Comparison of ENCODE assay signal across 8 cellular contexts in the genomic region with DNA sequence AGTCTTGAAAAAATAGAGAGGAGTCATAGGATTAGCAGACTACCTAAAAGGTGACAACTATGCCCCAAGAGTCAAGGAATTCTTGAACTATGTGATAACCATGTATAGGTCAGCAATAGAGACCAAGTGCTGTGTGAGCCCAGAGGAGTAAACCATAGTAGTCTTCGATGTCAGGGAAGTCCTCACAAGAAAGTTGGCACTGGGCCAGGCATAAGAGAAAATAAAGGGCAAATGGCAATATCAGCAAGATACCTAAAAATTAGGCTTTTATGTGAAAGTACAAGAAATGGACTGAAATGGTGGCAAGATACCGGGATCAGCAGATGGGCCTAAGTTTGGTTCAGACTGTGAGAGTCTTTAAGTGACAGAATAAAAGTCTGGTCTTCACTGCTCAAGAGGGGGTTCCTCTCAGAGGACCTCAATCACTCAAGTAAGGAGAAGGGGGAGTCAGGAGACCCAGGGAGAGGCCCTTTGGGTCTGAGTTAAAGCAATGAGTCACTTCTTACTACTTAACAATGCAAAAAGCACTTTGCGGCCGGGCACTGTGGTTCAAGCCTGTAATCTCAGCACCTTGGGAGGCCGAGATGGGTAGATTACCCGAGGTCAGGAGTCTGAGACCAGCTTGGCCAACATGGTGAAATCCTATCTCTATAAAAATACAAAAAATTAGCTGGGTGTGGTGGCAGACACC.
DNase-seq lines count a peak whose midpoint lies in the region; ATAC-seq and TF ChIP-seq lines count a peak whose summit lies in the region.

No MANE protein-coding gene starts in this region.

- no peak overlapping the region for H3K4me3 Mint-ChIP-seq in activated CD8-positive, alpha-beta memory T cell treated with anti-CD3 and anti-CD28 coated beads, Interleukin-2, amount 10 ng/mL, durations not matched to agents 7 days and 5 days

- H3K27me3 ChIP-seq in muscle layer of duodenum (ENCODE audit: low read depth, low read length) = no peaks in the 10 kb centered on the region

- H3K27ac Mint-ChIP-seq in activated CD8-positive, alpha-beta memory T cell treated with anti-CD3 and anti-CD28 coated beads, Interleukin-2, amount 10 ng/mL, durations not matched to agents 7 days and 5 days = no peak overlapping the region

- H3K4me1 Mint-ChIP-seq in activated CD8-positive, alpha-beta memory T cell treated with anti-CD3 and anti-CD28 coated beads, Interleukin-2, amount 10 ng/mL, durations not matched to agents 7 days and 5 days = no peaks in the 10 kb centered on the region

- TF ChIP-seq CTCF in GM13976 (IDR thresholded peaks at IDR 0.05; ENCODE audit: borderline replicate concordance, control extremely low read depth, extremely low read depth, insufficient read depth, missing control alignments) = no peak

- H3K9me3 ChIP-seq in muscle layer of duodenum (ENCODE audit: control insufficient read depth in 1 of 2, low read length in 2 of 2) = no peaks in the 10 kb centered on the region

- H3K36me3 ChIP-seq in muscle layer of duodenum (ENCODE audit: control insufficient read depth in 1 of 2, insufficient read depth in 2 of 2, low read length in 2 of 2) = no peaks in the 10 kb centered on the region

- no peaks in the 10 kb centered on the region for H3K9me3 Mint-ChIP-seq in activated CD8-positive, alpha-beta memory T cell treated with anti-CD3 and anti-CD28 coated beads, Interleukin-2, amount 10 ng/mL, durations not matched to agents 7 days and 5 days (ENCODE audit: low read depth)

- no peaks in the 10 kb centered on the region for H3K36me3 Mint-ChIP-seq in activated CD8-positive, alpha-beta memory T cell treated with anti-CD3 and anti-CD28 coated beads, Interleukin-2, amount 10 ng/mL, durations not matched to agents 7 days and 5 days

- H3K4me3 ChIP-seq in muscle layer of duodenum (ENCODE audit: low read depth in 1 of 2, low read length in 2 of 2) = no peak overlapping the region

- in situ Hi-C loops in GM13976 (cut with MboI; ENCODE audit: low sequenced_read_pairs, unreplicated experiment) = no loop called here

- CTCF ChIA-PET in activated CD8-positive, alpha-beta memory T cell treated with anti-CD3 and anti-CD28 coated beads, Interleukin-2, amount 10 ng/mL, durations not matched to agents 7 days and 5 days (lab: Charles Lee) = no interaction called here

- peaks cover 0 to 3% of the 10 kb centered on the region in 2 donors for H3K4me1 ChIP-seq in muscle layer of duodenum (ENCODE audit: control insufficient read depth in 1 of 2, insufficient read depth in 2 of 2, low read length in 2 of 2)

- ATAC-seq in GM18861 (IDR thresholded peaks at IDR 0.05; ENCODE audit: unreplicated experiment) (peak; percentile 54), HG02642 (IDR thresholded peaks at IDR 0.05; ENCODE audit: poor library complexity, unreplicated experiment) (peak; percentile 58), HG02970 (IDR thresholded peaks at IDR 0.05; ENCODE audit: low FRiP score, unreplicated experiment) (no peak)
- no peak for ATAC-seq in activated CD8-positive, alpha-beta memory T cell treated with anti-CD3 and anti-CD28 coated beads, Interleukin-2, amount 10 ng/mL, durations not matched to agents 7 days and 5 days

- peak overlapping the region; percentile 60 for H3K27ac ChIP-seq in muscle layer of duodenum (ENCODE audit: low read length)

- DNase-seq in NOMO-1 (lab: John Stamatoyannopoulos, UW; ENCODE audit: unreplicated experiment in 2 of 2) (peak; percentile 22 to 42), NCI-H1436 (lab: John Stamatoyannopoulos, UW) (no peak), GM13976 (ENCODE audit: low spot score) (no peak)
- DNase-seq in activated CD8-positive, alpha-beta memory T cell treated with anti-CD3 and anti-CD28 coated beads, Interleukin-2, amount 10 ng/mL, durations not matched to agents 7 days and 5 days = no peak

- H3K27me3 Mint-ChIP-seq in activated CD8-positive, alpha-beta memory T cell treated with anti-CD3 and anti-CD28 coated beads, Interleukin-2, amount 10 ng/mL, durations not matched to agents 7 days and 5 days = no peaks in the 10 kb centered on the region

Comparison
In these comparisons a context has a peak if more than half of its experiments do, and no peak if none do; other contexts are left out.
1. ATAC-seq: peak in GM18861 (single experiment) and HG02642 (single experiment); none in HG02970 (single experiment) and activated CD8-positive, alpha-beta memory T cell treated with anti-CD3 and anti-CD28 coated beads, Interleukin-2, amount 10 ng/mL, durations not matched to agents 7 days and 5 days (single experiment).
2. DNase-seq: peak in NOMO-1 (2 of 2); none in NCI-H1436 (single experiment), GM13976 (single experiment) and activated CD8-positive, alpha-beta memory T cell treated with anti-CD3 and anti-CD28 coated beads, Interleukin-2, amount 10 ng/mL, durations not matched to agents 7 days and 5 days (single experiment).